In genomic region chr17:4583796-4584124, GRCh38 we compare ENCODE assay signal across 8 cellular contexts. TPM values are rescaled to one million over a fixed set of nuclear protein-coding genes. Genes with fewer than 3 reads are reported as not detected.
DNase-seq lines count a peak whose midpoint lies in the region; ATAC-seq and TF ChIP-seq lines count a peak whose summit lies in the region.

No MANE protein-coding gene starts in this region.

- no peak for ATAC-seq in HG02678 (IDR thresholded peaks at IDR 0.05; ENCODE audit: unreplicated experiment)
- ATAC-seq in GM21360 (IDR thresholded peaks at IDR 0.05; ENCODE audit: unreplicated experiment), result no peak

- H3K4me2 ChIP-seq in neural progenitor cell, result peak overlapping the region; percentile 92

- no peaks in the 10 kb centered on the region for H4K20me1 ChIP-seq in neural progenitor cell (ENCODE audit: low read depth)

- H2AFZ ChIP-seq in neural progenitor cell (replicated peaks), result peak overlapping the region; percentile 91

- H3K4me3 Mint-ChIP-seq in T-helper 1 cell treated with Interleukin-12 subunit alpha and Interleukin-12 subunit beta and Interleukin-4 antibody, amounts not matched to agents 30 μg/mL and 1 μg/mL, for 36 hours, result peak overlapping the region; percentile 36
- peak overlapping the region; percentile 89 for H3K4me3 Mint-ChIP-seq in neural progenitor cell

- H3F3A ChIP-seq in neural progenitor cell (ENCODE audit: low read depth), result no peaks in the 10 kb centered on the region

- no peaks in the 10 kb centered on the region for H3K36me3 Mint-ChIP-seq in T-helper 1 cell treated with Interleukin-12 subunit alpha and Interleukin-12 subunit beta and Interleukin-4 antibody, amounts not matched to agents 30 μg/mL and 1 μg/mL, for 36 hours (ENCODE audit: low read depth)
- H3K36me3 Mint-ChIP-seq in neural progenitor cell, result no peaks in the 10 kb centered on the region

- TF ChIP-seq CTCF in fibroblast of mammary gland (conservative IDR thresholded peaks at IDR 0.05; ENCODE audit: control insufficient read depth, insufficient read depth, low read depth, low read length) (peak; percentile 18), neural progenitor cell (IDR thresholded peaks at IDR 0.05) (peak; percentile 62), GM10266 (IDR thresholded peaks at IDR 0.05; ENCODE audit: control insufficient read depth, insufficient read depth, low read depth, missing control alignments) (no peak)

- peaks cover 54% of the 10 kb centered on the region for H3K27me3 Mint-ChIP-seq in T-helper 1 cell treated with Interleukin-12 subunit alpha and Interleukin-12 subunit beta and Interleukin-4 antibody, amounts not matched to agents 30 μg/mL and 1 μg/mL, for 36 hours (ENCODE audit: low read depth)
- H3K27me3 Mint-ChIP-seq in neural progenitor cell (ENCODE audit: insufficient read depth, low read depth), result peaks cover 50% of the 10 kb centered on the region

- peaks cover 13% of the 10 kb centered on the region for H3K27me3 ChIP-seq in SJCRH30
- H3K27me3 ChIP-seq in neural progenitor cell, result peaks cover 47% of the 10 kb centered on the region

- no peak overlapping the region for H3K9ac ChIP-seq in neural progenitor cell

- no peaks in the 10 kb centered on the region for H3K9me3 Mint-ChIP-seq in T-helper 1 cell treated with Interleukin-12 subunit alpha and Interleukin-12 subunit beta and Interleukin-4 antibody, amounts not matched to agents 30 μg/mL and 1 μg/mL, for 36 hours
- H3K9me3 Mint-ChIP-seq in neural progenitor cell, result no peaks in the 10 kb centered on the region

- H3K9me3 ChIP-seq in SJCRH30 (replicated peaks), result no peaks in the 10 kb centered on the region
- H3K9me3 ChIP-seq in neural progenitor cell (ENCODE audit: low read depth), result no peaks in the 10 kb centered on the region

- peak overlapping the region; percentile 48 for H3K4me3 ChIP-seq in SJCRH30
- H3K4me3 ChIP-seq in fibroblast of mammary gland (ENCODE audit: control insufficient read depth, low read depth, low read length), result no peak overlapping the region
- H3K4me3 ChIP-seq in neural progenitor cell, result peak overlapping the region; percentile 54

- H3K36me3 ChIP-seq in SJCRH30, result no peaks in the 10 kb centered on the region
- H3K36me3 ChIP-seq in neural progenitor cell, result no peaks in the 10 kb centered on the region

- H3K27ac Mint-ChIP-seq in T-helper 1 cell treated with Interleukin-12 subunit alpha and Interleukin-12 subunit beta and Interleukin-4 antibody, amounts not matched to agents 30 μg/mL and 1 μg/mL, for 36 hours, result no peak overlapping the region
- peak overlapping the region; percentile 42 for H3K27ac Mint-ChIP-seq in neural progenitor cell

- peaks cover 2% of the 10 kb centered on the region for H3K4me1 Mint-ChIP-seq in T-helper 1 cell treated with Interleukin-12 subunit alpha and Interleukin-12 subunit beta and Interleukin-4 antibody, amounts not matched to agents 30 μg/mL and 1 μg/mL, for 36 hours (ENCODE audit: low read depth)
- H3K4me1 Mint-ChIP-seq in neural progenitor cell, result peaks cover 18% of the 10 kb centered on the region

- H3K79me2 ChIP-seq in neural progenitor cell (ENCODE audit: low read depth), result no peaks in the 10 kb centered on the region

- no peak for DNase-seq in T-helper 1 cell
- DNase-seq in SJCRH30, result peak; percentile 26 to 53
- DNase-seq in fibroblast of mammary gland (ENCODE audit: low read depth), result no peak
- DNase-seq in neural progenitor cell (ENCODE audit: low spot score), result peak; percentile 81
- DNase-seq in GM10266 (ENCODE audit: extremely low spot score), result no peak

- H3K4me1 ChIP-seq in SJCRH30 (no peaks in the 10 kb centered on the region; the same call in 1 of the 2 replicates), neural progenitor cell (peaks cover 24% of the 10 kb centered on the region)

- H3K27ac ChIP-seq in SJCRH30 (no peak overlapping the region), neural progenitor cell (no peak overlapping the region)

RNA-seq across cellular contexts. Expression of gene SMTNL2, which starts 0.6 kb away (rescaled TPM):
- total RNA-seq in SJCRH30 (2014; rRNA removed; shearing (Covaris generic)), result 0.23 TPM in 1 of 2 replicates, not detected in the other
- 3.0 and 5.2 TPM in 2 replicates for total RNA-seq in neural progenitor cell (ENCODE audit: low replicate concordance)

RNA-seq across cellular contexts. Expression of gene GGT6, which starts 23.4 kb away (rescaled TPM):
- total RNA-seq in SJCRH30 (2014; rRNA removed; shearing (Covaris generic)), result not detected in 2 replicates
- not detected in 2 replicates for total RNA-seq in neural progenitor cell (ENCODE audit: low replicate concordance)

RNA-seq across cellular contexts. Expression of gene MYBBP1A, which starts 28.6 kb away (rescaled TPM):
- 37.0 and 40.3 TPM in 2 replicates for total RNA-seq in SJCRH30 (2014; rRNA removed; shearing (Covaris generic))
- 17.4 and 44.6 TPM in 2 replicates for total RNA-seq in neural progenitor cell (ENCODE audit: low replicate concordance)

RNA-seq across cellular contexts. Expression of gene ALOX15, which starts 57.7 kb away (rescaled TPM):
- 3.0 and 3.6 TPM in 2 replicates for total RNA-seq in SJCRH30 (2014; rRNA removed; shearing (Covaris generic))
- total RNA-seq in neural progenitor cell (ENCODE audit: low replicate concordance), result 0.12 TPM in 1 of 2 replicates, not detected in the other

Comparison
In these comparisons a context has a peak if more than half of its experiments do, and no peak if none do; other contexts are left out.
1. DNase-seq: peak in SJCRH30 (2 of 2) and neural progenitor cell (single experiment); none in T-helper 1 cell (0 of 5), fibroblast of mammary gland (single experiment) and GM10266 (single experiment).